ENCODE assay signal across 1 cellular context in genomic region chr22:19875061-19875530, GRCh38.
TF ChIP-seq lines count a peak whose summit lies in the region.

No MANE protein-coding gene starts in this region.

TF ChIP-seq in HepG2, 621 proteins besides CTCF, POLR2A, EP300 and RAD21:
- TF ChIP-seq, protein P1, sequence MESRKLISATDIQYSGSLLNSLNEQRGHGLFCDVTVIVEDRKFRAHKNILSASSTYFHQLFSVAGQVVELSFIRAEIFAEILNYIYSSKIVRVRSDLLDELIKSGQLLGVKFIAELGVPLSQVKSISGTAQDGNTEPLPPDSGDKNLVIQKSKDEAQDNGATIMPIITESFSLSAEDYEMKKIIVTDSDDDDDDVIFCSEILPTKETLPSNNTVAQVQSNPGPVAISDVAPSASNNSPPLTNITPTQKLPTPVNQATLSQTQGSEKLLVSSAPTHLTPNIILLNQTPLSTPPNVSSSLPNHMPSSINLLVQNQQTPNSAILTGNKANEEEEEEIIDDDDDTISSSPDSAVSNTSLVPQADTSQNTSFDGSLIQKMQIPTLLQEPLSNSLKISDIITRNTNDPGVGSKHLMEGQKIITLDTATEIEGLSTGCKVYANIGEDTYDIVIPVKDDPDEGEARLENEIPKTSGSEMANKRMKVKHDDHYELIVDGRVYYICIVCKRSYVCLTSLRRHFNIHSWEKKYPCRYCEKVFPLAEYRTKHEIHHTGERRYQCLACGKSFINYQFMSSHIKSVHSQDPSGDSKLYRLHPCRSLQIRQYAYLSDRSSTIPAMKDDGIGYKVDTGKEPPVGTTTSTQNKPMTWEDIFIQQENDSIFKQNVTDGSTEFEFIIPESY (CRISPR knock-in tag; IDR thresholded peaks at IDR 0.05), result no peak
- no peak for TF ChIP-seq ZFP37 (CRISPR knock-in tag; IDR thresholded peaks at IDR 0.05; ENCODE audit: borderline replicate concordance)
- TF ChIP-seq JDP2 (CRISPR knock-in tag; IDR thresholded peaks at IDR 0.05; ENCODE audit: borderline replicate concordance), result no peak
- no peak for TF ChIP-seq ZNF275 (CRISPR knock-in tag; IDR thresholded peaks at IDR 0.05; ENCODE audit: borderline replicate concordance)
- TF ChIP-seq TEF (CRISPR knock-in tag; IDR thresholded peaks at IDR 0.05), result no peak
- no peak for TF ChIP-seq MLLT10 (CRISPR knock-in tag; IDR thresholded peaks at IDR 0.05)
- TF ChIP-seq ZNF44 (CRISPR knock-in tag; IDR thresholded peaks at IDR 0.05), result no peak
- TF ChIP-seq, protein P2, sequence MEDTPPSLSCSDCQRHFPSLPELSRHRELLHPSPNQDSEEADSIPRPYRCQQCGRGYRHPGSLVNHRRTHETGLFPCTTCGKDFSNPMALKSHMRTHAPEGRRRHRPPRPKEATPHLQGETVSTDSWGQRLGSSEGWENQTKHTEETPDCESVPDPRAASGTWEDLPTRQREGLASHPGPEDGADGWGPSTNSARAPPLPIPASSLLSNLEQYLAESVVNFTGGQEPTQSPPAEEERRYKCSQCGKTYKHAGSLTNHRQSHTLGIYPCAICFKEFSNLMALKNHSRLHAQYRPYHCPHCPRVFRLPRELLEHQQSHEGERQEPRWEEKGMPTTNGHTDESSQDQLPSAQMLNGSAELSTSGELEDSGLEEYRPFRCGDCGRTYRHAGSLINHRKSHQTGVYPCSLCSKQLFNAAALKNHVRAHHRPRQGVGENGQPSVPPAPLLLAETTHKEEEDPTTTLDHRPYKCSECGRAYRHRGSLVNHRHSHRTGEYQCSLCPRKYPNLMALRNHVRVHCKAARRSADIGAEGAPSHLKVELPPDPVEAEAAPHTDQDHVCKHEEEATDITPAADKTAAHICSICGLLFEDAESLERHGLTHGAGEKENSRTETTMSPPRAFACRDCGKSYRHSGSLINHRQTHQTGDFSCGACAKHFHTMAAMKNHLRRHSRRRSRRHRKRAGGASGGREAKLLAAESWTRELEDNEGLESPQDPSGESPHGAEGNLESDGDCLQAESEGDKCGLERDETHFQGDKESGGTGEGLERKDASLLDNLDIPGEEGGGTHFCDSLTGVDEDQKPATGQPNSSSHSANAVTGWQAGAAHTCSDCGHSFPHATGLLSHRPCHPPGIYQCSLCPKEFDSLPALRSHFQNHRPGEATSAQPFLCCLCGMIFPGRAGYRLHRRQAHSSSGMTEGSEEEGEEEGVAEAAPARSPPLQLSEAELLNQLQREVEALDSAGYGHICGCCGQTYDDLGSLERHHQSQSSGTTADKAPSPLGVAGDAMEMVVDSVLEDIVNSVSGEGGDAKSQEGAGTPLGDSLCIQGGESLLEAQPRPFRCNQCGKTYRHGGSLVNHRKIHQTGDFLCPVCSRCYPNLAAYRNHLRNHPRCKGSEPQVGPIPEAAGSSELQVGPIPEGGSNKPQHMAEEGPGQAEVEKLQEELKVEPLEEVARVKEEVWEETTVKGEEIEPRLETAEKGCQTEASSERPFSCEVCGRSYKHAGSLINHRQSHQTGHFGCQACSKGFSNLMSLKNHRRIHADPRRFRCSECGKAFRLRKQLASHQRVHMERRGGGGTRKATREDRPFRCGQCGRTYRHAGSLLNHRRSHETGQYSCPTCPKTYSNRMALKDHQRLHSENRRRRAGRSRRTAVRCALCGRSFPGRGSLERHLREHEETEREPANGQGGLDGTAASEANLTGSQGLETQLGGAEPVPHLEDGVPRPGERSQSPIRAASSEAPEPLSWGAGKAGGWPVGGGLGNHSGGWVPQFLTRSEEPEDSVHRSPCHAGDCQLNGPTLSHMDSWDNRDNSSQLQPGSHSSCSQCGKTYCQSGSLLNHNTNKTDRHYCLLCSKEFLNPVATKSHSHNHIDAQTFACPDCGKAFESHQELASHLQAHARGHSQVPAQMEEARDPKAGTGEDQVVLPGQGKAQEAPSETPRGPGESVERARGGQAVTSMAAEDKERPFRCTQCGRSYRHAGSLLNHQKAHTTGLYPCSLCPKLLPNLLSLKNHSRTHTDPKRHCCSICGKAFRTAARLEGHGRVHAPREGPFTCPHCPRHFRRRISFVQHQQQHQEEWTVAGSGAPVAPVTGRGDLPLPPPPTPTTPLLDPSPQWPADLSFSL (CRISPR knock-in tag; IDR thresholded peaks at IDR 0.05), result no peak
- no peak for TF ChIP-seq ARNT (IDR thresholded peaks at IDR 0.05)
- TF ChIP-seq RELA (CRISPR knock-in tag; IDR thresholded peaks at IDR 0.05), result no peak
- TF ChIP-seq ZNF24 (IDR thresholded peaks at IDR 0.05), result no peak
- TF ChIP-seq, protein P3, sequence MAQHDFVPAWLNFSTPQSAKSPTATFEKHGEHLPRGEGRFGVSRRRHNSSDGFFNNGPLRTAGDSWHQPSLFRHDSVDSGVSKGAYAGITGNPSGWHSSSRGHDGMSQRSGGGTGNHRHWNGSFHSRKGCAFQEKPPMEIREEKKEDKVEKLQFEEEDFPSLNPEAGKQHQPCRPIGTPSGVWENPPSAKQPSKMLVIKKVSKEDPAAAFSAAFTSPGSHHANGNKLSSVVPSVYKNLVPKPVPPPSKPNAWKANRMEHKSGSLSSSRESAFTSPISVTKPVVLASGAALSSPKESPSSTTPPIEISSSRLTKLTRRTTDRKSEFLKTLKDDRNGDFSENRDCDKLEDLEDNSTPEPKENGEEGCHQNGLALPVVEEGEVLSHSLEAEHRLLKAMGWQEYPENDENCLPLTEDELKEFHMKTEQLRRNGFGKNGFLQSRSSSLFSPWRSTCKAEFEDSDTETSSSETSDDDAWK (CRISPR knock-in tag; IDR thresholded peaks at IDR 0.05), result no peak
- no peak for TF ChIP-seq ZNF33B (CRISPR knock-in tag; IDR thresholded peaks at IDR 0.05)
- TF ChIP-seq PHF21A (CRISPR knock-in tag; IDR thresholded peaks at IDR 0.05), result no peak
- TF ChIP-seq, protein P4, sequence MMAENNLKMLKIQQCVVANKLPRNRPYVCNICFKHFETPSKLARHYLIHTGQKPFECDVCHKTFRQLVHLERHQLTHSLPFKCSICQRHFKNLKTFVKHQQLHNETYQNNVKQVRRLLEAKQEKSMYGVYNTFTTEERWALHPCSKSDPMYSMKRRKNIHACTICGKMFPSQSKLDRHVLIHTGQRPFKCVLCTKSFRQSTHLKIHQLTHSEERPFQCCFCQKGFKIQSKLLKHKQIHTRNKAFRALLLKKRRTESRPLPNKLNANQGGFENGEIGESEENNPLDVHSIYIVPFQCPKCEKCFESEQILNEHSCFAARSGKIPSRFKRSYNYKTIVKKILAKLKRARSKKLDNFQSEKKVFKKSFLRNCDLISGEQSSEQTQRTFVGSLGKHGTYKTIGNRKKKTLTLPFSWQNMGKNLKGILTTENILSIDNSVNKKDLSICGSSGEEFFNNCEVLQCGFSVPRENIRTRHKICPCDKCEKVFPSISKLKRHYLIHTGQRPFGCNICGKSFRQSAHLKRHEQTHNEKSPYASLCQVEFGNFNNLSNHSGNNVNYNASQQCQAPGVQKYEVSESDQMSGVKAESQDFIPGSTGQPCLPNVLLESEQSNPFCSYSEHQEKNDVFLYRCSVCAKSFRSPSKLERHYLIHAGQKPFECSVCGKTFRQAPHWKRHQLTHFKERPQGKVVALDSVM (CRISPR knock-in tag; IDR thresholded peaks at IDR 0.05), result no peak
- no peak for TF ChIP-seq ZNF616 (CRISPR knock-in tag; IDR thresholded peaks at IDR 0.05; ENCODE audit: low read depth)
